8 cellular contexts compared by ENCODE assay signal in genomic region chr5:160421625-160422258, GRCh38. TPM values are rescaled to one million over a fixed set of nuclear protein-coding genes. Genes with fewer than 3 reads are reported as not detected.
DNase-seq lines count a peak whose midpoint lies in the region; ATAC-seq, FAIRE-seq and TF ChIP-seq lines count a peak whose summit lies in the region.

TSS of gene PTTG1 (plus strand) at chr5:160421855. CDS start at chr5:160422313, 458 bp downstream.

- peak; percentile 81 for FAIRE-seq in astrocyte (lab: Jason Lieb, UNC)

- peak; percentile 74 for ATAC-seq in GM18505 (IDR thresholded peaks at IDR 0.05; ENCODE audit: unreplicated experiment)
- peak; percentile 70 for ATAC-seq in HG02970 (IDR thresholded peaks at IDR 0.05; ENCODE audit: low FRiP score, unreplicated experiment)

- H3K79me2 ChIP-seq in astrocyte (ENCODE audit: insufficient read depth, low read length), result peaks cover 62% of the 10 kb centered on the region

- no peaks in the 10 kb centered on the region for H3K27me3 ChIP-seq in astrocyte (ENCODE audit: insufficient read depth, low read length)

- no peaks in the 10 kb centered on the region for H3K27me3 Mint-ChIP-seq in T-helper 2 cell treated with Interferon-gamma antibody and Interleukin-4, amounts not matched to agents 5 μg/mL and 100 μg/mL, for 36 hours (ENCODE audit: low read depth)
- H3K27me3 Mint-ChIP-seq in astrocyte (ENCODE audit: low read depth, unreplicated experiment), result no peaks in the 10 kb centered on the region

- peak within 1 kb of the TSS; percentile 68 for H2AFZ ChIP-seq in astrocyte (ENCODE audit: low read depth, low read length)

- H4K20me1 ChIP-seq in astrocyte (ENCODE audit: insufficient read depth, low read length), result no peaks in the 10 kb centered on the region

- H3K4me2 ChIP-seq in astrocyte (ENCODE audit: low read length), result peak within 1 kb of the TSS; percentile 91

- H3K27ac Mint-ChIP-seq in T-helper 2 cell treated with Interferon-gamma antibody and Interleukin-4, amounts not matched to agents 5 μg/mL and 100 μg/mL, for 36 hours, result peak within 1 kb of the TSS; percentile 91
- H3K27ac Mint-ChIP-seq in astrocyte (ENCODE audit: unreplicated experiment), result peak within 1 kb of the TSS; percentile 93

- peaks cover 64% of the 10 kb centered on the region for H3K4me1 Mint-ChIP-seq in T-helper 2 cell treated with Interferon-gamma antibody and Interleukin-4, amounts not matched to agents 5 μg/mL and 100 μg/mL, for 36 hours (ENCODE audit: low read depth)
- peaks cover 13% of the 10 kb centered on the region for H3K4me1 Mint-ChIP-seq in astrocyte (ENCODE audit: low read depth, unreplicated experiment)

- peak within 1 kb of the TSS; percentile 86 for H3K4me3 ChIP-seq in astrocyte (ENCODE audit: insufficient read depth, low read depth, low read length)

- peak; percentile 76 for DNase-seq in NCI-H187 treated with DMSO at 0.1 percent for 48 hours (lab: John Stamatoyannopoulos, UW)
- DNase-seq in T-helper 2 cell treated with Interferon-gamma antibody and Interleukin-4, amounts not matched to agents 5 μg/mL and 100 μg/mL, for 36 hours (ENCODE audit: low spot score), result peak; percentile 94
- peak; percentile 93 for DNase-seq in astrocyte (ENCODE audit: low read depth)
- peak; percentile 86 for DNase-seq in hepatic stellate cell (ENCODE audit: low spot score)
- DNase-seq in retina, result peak; percentile 93
- DNase-seq in 8988T, result no peak

- no peaks in the 10 kb centered on the region for H3K9me3 ChIP-seq in astrocyte (ENCODE audit: insufficient read depth, low read depth, low read length)

- H3K4me1 ChIP-seq in astrocyte (ENCODE audit: insufficient read depth, low read length), result peaks cover 23% of the 10 kb centered on the region

- peak; percentile 81 for TF ChIP-seq POLR2A in GM18505 (IDR thresholded peaks at IDR 0.05; ENCODE audit: borderline replicate concordance, extremely low read depth, insufficient read depth, insufficient read length)

- H3K9me3 Mint-ChIP-seq in T-helper 2 cell treated with Interferon-gamma antibody and Interleukin-4, amounts not matched to agents 5 μg/mL and 100 μg/mL, for 36 hours, result no peaks in the 10 kb centered on the region
- H3K9me3 Mint-ChIP-seq in astrocyte (ENCODE audit: unreplicated experiment), result no peaks in the 10 kb centered on the region

- peak within 1 kb of the TSS; percentile 94 for H3K4me3 Mint-ChIP-seq in T-helper 2 cell treated with Interferon-gamma antibody and Interleukin-4, amounts not matched to agents 5 μg/mL and 100 μg/mL, for 36 hours
- peak within 1 kb of the TSS; percentile 91 for H3K4me3 Mint-ChIP-seq in astrocyte (ENCODE audit: unreplicated experiment)

- peaks cover 33% of the 10 kb centered on the region for H3K36me3 Mint-ChIP-seq in T-helper 2 cell treated with Interferon-gamma antibody and Interleukin-4, amounts not matched to agents 5 μg/mL and 100 μg/mL, for 36 hours (ENCODE audit: low read depth)
- no peaks in the 10 kb centered on the region for H3K36me3 Mint-ChIP-seq in astrocyte (ENCODE audit: low read depth, unreplicated experiment)

- H3K36me3 ChIP-seq in astrocyte (ENCODE audit: insufficient read depth, low read length), result peaks cover 6% of the 10 kb centered on the region

- no peak for TF ChIP-seq CTCF in astrocyte (IDR thresholded peaks at IDR 0.05; ENCODE audit: insufficient read depth, low read depth, low read length)

- peak within 1 kb of the TSS; percentile 84 for H3K27ac ChIP-seq in astrocyte (ENCODE audit: low read depth, low read length)

- H3K9ac ChIP-seq in astrocyte (ENCODE audit: low read length), result peak within 1 kb of the TSS; percentile 83

RNA-seq across cellular contexts. Expression of gene PTTG1, which starts in this region (rescaled TPM):
- 12.7 and 20.4 TPM in 2 replicates for total RNA-seq in astrocyte
